1 cellular context compared by ENCODE assay signal in the genomic region with DNA sequence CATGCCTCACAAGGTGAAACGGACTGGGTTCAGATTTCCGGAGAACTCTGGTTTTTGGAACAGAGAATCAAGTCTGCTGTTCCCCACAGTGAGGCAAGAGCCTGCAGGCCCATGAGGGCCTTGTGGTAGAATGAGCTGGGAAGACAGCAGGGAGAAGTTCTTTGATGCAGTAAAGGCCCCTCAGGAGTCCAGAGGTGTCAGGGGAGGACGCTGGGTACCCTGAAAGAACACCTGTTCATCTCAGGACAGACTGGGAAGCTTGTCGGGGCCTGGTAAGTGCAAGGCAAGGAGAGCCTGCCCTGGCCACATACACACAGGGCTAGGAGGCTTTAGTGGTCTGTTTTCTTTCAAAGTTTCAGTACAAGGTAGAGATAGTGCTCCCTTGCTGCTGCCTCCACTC.
A peak's percentile ranks its signal among the peaks of the same experiment; 100 is the strongest.
TF ChIP-seq lines count a peak whose summit lies in the region.

No MANE protein-coding gene starts in this region.

TF ChIP-seq in H1, 55 proteins besides CTCF, POLR2A, EP300 and RAD21:
- TF ChIP-seq ZNF274 (IDR thresholded peaks at IDR 0.05; ENCODE audit: borderline replicate concordance, extremely low read depth, low read length) (no peak), POLR2AphosphoS5 (IDR thresholded peaks at IDR 0.05; ENCODE audit: low read depth, low read length) (0 out of 2 replicates have a peak, but pooled peaks have one; percentile 54)
